1 cellular context compared by ENCODE assay signal in the genomic region with DNA sequence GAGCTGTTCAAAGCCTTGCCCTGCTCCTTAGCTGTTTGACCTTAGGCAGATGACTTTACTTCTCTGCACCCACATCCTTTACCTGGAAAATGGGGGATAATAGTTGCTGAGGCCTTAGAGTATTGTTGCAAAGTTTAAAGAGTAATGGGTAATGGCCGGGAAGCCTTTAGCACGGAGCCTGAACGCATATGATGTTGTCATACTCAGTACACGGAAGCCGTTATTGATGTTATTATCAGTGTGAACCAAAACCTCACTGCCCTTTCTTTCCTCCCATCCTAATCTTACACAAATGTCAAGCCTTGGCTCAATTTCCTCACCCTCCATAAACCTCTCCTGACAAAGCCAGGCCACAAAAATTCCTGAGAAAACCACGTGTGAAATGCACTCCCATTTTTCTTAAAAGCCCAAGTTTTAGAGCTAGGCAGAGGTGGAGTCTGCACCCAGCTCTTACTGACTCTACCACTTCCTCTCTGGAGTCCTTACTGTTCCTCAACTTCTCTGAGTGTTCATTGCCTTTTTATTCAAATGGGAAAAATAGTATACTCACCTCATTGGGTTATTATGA.
TF ChIP-seq lines count a peak whose summit lies in the region.

No MANE protein-coding gene starts in this region.

TF ChIP-seq in H1, 55 proteins besides CTCF, POLR2A, EP300 and RAD21:
- TF ChIP-seq RNF2 (IDR thresholded peaks at IDR 0.05; ENCODE audit: borderline replicate concordance, low read depth, low read length, missing control alignments, poor library complexity, severe bottlenecking) (no peak), NRF1 (IDR thresholded peaks at IDR 0.05; ENCODE audit: low read depth, low read length) (no peak)
TF ChIP-seq in H1: peak in this region for 0.
